In genomic region chr19:3104708-3104983, GRCh38 we compare ENCODE assay signal across 15 cellular contexts. TPM values are rescaled to one million over a fixed set of nuclear protein-coding genes. Genes with fewer than 3 reads are reported as not detected.
"Had no signal": no experiment of that assay in that cellular context is flagged by ENCODE, and none has a peak within 500 bp of the region (broad histone marks: within the 10 kb centered on the region; RNA-seq: fewer than 3 reads in every experiment).

No MANE protein-coding gene starts in this region.

- H3K4me2 ChIP-seq: neural progenitor cell had no signal

- H3K9ac ChIP-seq: neural progenitor cell had no signal

- H3K27me3 ChIP-seq: body of pancreas, esophagus squamous epithelium, neural progenitor cell, stomach, thyroid gland, upper lobe of right lung had no signal

- H3K4me3 ChIP-seq: body of pancreas, esophagus squamous epithelium, neural progenitor cell, skin epidermis, thyroid gland, upper lobe of right lung had no signal

- H3K36me3 Mint-ChIP-seq: activated naive CD4-positive, alpha-beta T cell treated with anti-CD3 and anti-CD28 coated beads, Interleukin-2, amount 50 U/mL, for 72 hours; memory B cell; natural killer cell; neural progenitor cell had no signal

- H3K27ac Mint-ChIP-seq: activated T-cell treated with anti-CD3 and anti-CD28 coated beads, Interleukin-2, amount 50 U/mL, for 72 hours; memory B cell; natural killer cell; neural progenitor cell had no signal

- H3K4me1 ChIP-seq: neural progenitor cell had no signal

- H3K27ac ChIP-seq: neural progenitor cell, VCaP had no signal

- H3K36me3 ChIP-seq: neural progenitor cell, thyroid gland, upper lobe of right lung had no signal

- H3K9me3 Mint-ChIP-seq: activated naive CD4-positive, alpha-beta T cell treated with anti-CD3 and anti-CD28 coated beads, Interleukin-2, amount 50 U/mL, for 72 hours; activated T-cell treated with anti-CD3 and anti-CD28 coated beads, Interleukin-2, amount 50 U/mL, for 72 hours; memory B cell; natural killer cell; neural progenitor cell; stimulated activated effector memory CD8-positive, alpha-beta T cell treated with anti-CD3 and anti-CD28 coated beads, Interleukin-12 subunit alpha, Interleukin-12 subunit beta, amount 100 ng/mL, for 72 hours had no signal

- H3K9me3 ChIP-seq: body of pancreas, esophagus squamous epithelium, stomach, thyroid gland, upper lobe of right lung had no signal

- H2AFZ ChIP-seq: neural progenitor cell had no signal

- DNase-seq: esophagus squamous epithelium had no signal

- FAIRE-seq: colon had no signal

RNA-seq across cellular contexts. Expression of gene GNA15, which starts 31.2 kb away (rescaled TPM):
- total RNA-seq: osteocyte had no signal
